ENCODE assay signal across 8 cellular contexts in genomic region chr3:45554001-45554691, GRCh38. TPM values are rescaled to one million over a fixed set of nuclear protein-coding genes. Genes with fewer than 3 reads are reported as not detected.
DNase-seq lines count a peak whose midpoint lies in the region; ATAC-seq, FAIRE-seq and TF ChIP-seq lines count a peak whose summit lies in the region.

No MANE protein-coding gene starts in this region.

- H3K4me3 ChIP-seq in liver (ENCODE audit: low read depth in 1 of 3, low read length in 3 of 3) (no peak overlapping the region), HepG2 (replicated peaks in 1 of 3; ENCODE audit: insufficient read depth in 1 of 3, low read depth in 2 of 3, low read length in 3 of 3) (no peak overlapping the region), colonic mucosa (no peak overlapping the region)

- H3K27me3 Mint-ChIP-seq in nephron (ENCODE audit: low read depth), result no peaks in the 10 kb centered on the region
- no peaks in the 10 kb centered on the region for H3K27me3 Mint-ChIP-seq in T-helper 2 cell treated with Interferon-gamma antibody and Interleukin-4, amounts not matched to agents 5 μg/mL and 100 μg/mL, for 36 hours (ENCODE audit: low read depth)

- H3K79me2 ChIP-seq in HepG2 (ENCODE audit: insufficient read depth, low read length), result no peaks in the 10 kb centered on the region

- H3K9ac ChIP-seq in liver (ENCODE audit: low read depth in 1 of 2, low read length in 2 of 2) (no peak overlapping the region), HepG2 (ENCODE audit: insufficient read depth, low read depth, low read length) (no peak overlapping the region), colonic mucosa (ENCODE audit: low read depth in 2 of 2, low read length in 2 of 2) (no peak overlapping the region)

- BruUV-seq in HepG2 (replicated peaks; lab: Mats Ljungman, UMichigan), result no TSS peak

- TF ChIP-seq POLR2A in HepG2 (IDR thresholded peaks at IDR 0.05; ENCODE audit: insufficient read depth in 1 of 2, low read depth in 2 of 2, low read length in 2 of 2), result no peak

- no peak for DNase-seq in HepG2 (ENCODE audit: low spot score)
- peak; percentile 46 for DNase-seq in colonic mucosa
- DNase-seq in T-helper 2 cell treated with Interferon-gamma antibody and Interleukin-4, amounts not matched to agents 5 μg/mL and 100 μg/mL, for 36 hours (ENCODE audit: low spot score), result no peak

- WGBS in liver, result 43% methylated on average over 4 of the region's 4 CpGs
- 76% methylated on average over 4 of the region's 4 CpGs for WGBS in HepG2 (ENCODE audit: low lambda C conversion rate)

- H3K4me2 ChIP-seq in HepG2 (ENCODE audit: low read depth, low read length), result no peak overlapping the region

- no peak overlapping the region for H2AFZ ChIP-seq in HepG2 (ENCODE audit: low read length)

- H3K9me3 ChIP-seq in liver (ENCODE audit: control insufficient read depth in 4 of 4, low read length in 3 of 4) (no peaks in the 10 kb centered on the region), HepG2 (ENCODE audit: low read length) (no peaks in the 10 kb centered on the region), colonic mucosa (no peaks in the 10 kb centered on the region)

- H3K36me3 ChIP-seq in liver (ENCODE audit: control insufficient read depth in 4 of 4, insufficient read depth in 3 of 4, low read depth in 1 of 4, low read length in 3 of 4), result no peaks in the 10 kb centered on the region
- no peaks in the 10 kb centered on the region for H3K36me3 ChIP-seq in HepG2 (replicated peaks in 1 of 2; ENCODE audit: control insufficient read depth in 1 of 2, insufficient read depth in 2 of 2, low read length in 2 of 2)
- H3K36me3 ChIP-seq in colonic mucosa, result no peaks in the 10 kb centered on the region

- TF ChIP-seq RAD21 in liver (IDR thresholded peaks at IDR 0.05) (no peak), HepG2 (CRISPR knock-in tag; IDR thresholded peaks at IDR 0.05) (no peak), Ishikawa (IDR thresholded peaks at IDR 0.05; ENCODE audit: low read depth) (no peak)

- H3K4me3 Mint-ChIP-seq in nephron, result peak overlapping the region in 2 of 3 experiments; percentile 28 to 60
- H3K4me3 Mint-ChIP-seq in T-helper 2 cell treated with Interferon-gamma antibody and Interleukin-4, amounts not matched to agents 5 μg/mL and 100 μg/mL, for 36 hours, result no peak overlapping the region

- no peak for FAIRE-seq in HepG2 (lab: Jason Lieb, UNC)

- H4K20me1 ChIP-seq in HepG2 (ENCODE audit: insufficient read depth, low read length), result no peaks in the 10 kb centered on the region

- peaks cover 2% of the 10 kb centered on the region for H3K36me3 Mint-ChIP-seq in nephron (ENCODE audit: low read depth)
- no peaks in the 10 kb centered on the region for H3K36me3 Mint-ChIP-seq in T-helper 2 cell treated with Interferon-gamma antibody and Interleukin-4, amounts not matched to agents 5 μg/mL and 100 μg/mL, for 36 hours (ENCODE audit: low read depth)

- in situ Hi-C loops in HepG2 (cut with HindIII; ENCODE audit: extremely low pct_ligation_motif_present, low pct_unique_long_range_greater_than_20kb), result no loop called here

- no peak for ATAC-seq in HepG2
- no peak for ATAC-seq in HG02852 (IDR thresholded peaks at IDR 0.05; ENCODE audit: unreplicated experiment)
- ATAC-seq in HG02938 (IDR thresholded peaks at IDR 0.05; ENCODE audit: unreplicated experiment), result no peak

- TF ChIP-seq CTCF in liver (IDR thresholded peaks at IDR 0.05; ENCODE audit: low read depth, low read length, missing input control), result no peak
- no peak for TF ChIP-seq CTCF in HepG2 (CRISPR knock-in tag; IDR thresholded peaks at IDR 0.05)
- TF ChIP-seq CTCF in colonic mucosa (IDR thresholded peaks at IDR 0.05), result no peak
- TF ChIP-seq CTCF in nephron (IDR thresholded peaks at IDR 0.05; ENCODE audit: unreplicated experiment in 3 of 3), result no peak

- intact Hi-C loops in HepG2 (cut with micrococcal nuclease; ENCODE audit: unreplicated experiment) (no loop called here), colonic mucosa (cut with DNase I) (no loop called here)

- TF ChIP-seq EP300 in HepG2 (IDR thresholded peaks at IDR 0.05; ENCODE audit: low read depth in 2 of 2, low read length in 2 of 2) (no peak), HepG2 (CRISPR knock-in tag; IDR thresholded peaks at IDR 0.05; ENCODE audit: borderline replicate concordance) (no peak), Ishikawa (IDR thresholded peaks at IDR 0.05; ENCODE audit: borderline replicate concordance) (no peak)

- no peaks in the 10 kb centered on the region for H3K27me3 ChIP-seq in liver (ENCODE audit: control insufficient read depth in 4 of 4, insufficient read depth in 4 of 4, low read length in 3 of 4)
- H3K27me3 ChIP-seq in HepG2 (ENCODE audit: control insufficient read depth in 1 of 2, insufficient read depth in 2 of 2, low read length in 2 of 2), result no peaks in the 10 kb centered on the region
- no peaks in the 10 kb centered on the region for H3K27me3 ChIP-seq in colonic mucosa

- no peaks in the 10 kb centered on the region for H3K9me3 Mint-ChIP-seq in nephron
- H3K9me3 Mint-ChIP-seq in T-helper 2 cell treated with Interferon-gamma antibody and Interleukin-4, amounts not matched to agents 5 μg/mL and 100 μg/mL, for 36 hours, result no peaks in the 10 kb centered on the region

- peaks cover 63% of the 10 kb centered on the region for H3K4me1 Mint-ChIP-seq in nephron
- no peaks in the 10 kb centered on the region for H3K4me1 Mint-ChIP-seq in T-helper 2 cell treated with Interferon-gamma antibody and Interleukin-4, amounts not matched to agents 5 μg/mL and 100 μg/mL, for 36 hours (ENCODE audit: low read depth)

- CTCF ChIA-PET in HepG2 (lab: Yijun Ruan, JAX; ENCODE audit: low intra/inter-chr PET ratio, low total read pairs), result no interaction called here

- H3K27ac ChIP-seq in liver (ENCODE audit: low read depth in 1 of 2, low read length in 2 of 2), result no peak overlapping the region
- no peak overlapping the region for H3K27ac ChIP-seq in HepG2 (ENCODE audit: extremely low read length, insufficient read depth, low read length)
- no peak overlapping the region for H3K27ac ChIP-seq in colonic mucosa

- H3K4me1 ChIP-seq in liver (ENCODE audit: control insufficient read depth in 4 of 4, insufficient read depth in 4 of 4, low read length in 3 of 4), result peaks cover 6 to 27% (median 18%) of the 10 kb centered on the region in 4 donors
- H3K4me1 ChIP-seq in HepG2 (ENCODE audit: insufficient read depth, low read length), result no peaks in the 10 kb centered on the region; the same call in 1 of the 2 replicates
- no peaks in the 10 kb centered on the region for H3K4me1 ChIP-seq in colonic mucosa

- H3K27ac Mint-ChIP-seq in nephron, result peak overlapping the region; percentile 79 to 95 (median 90)
- no peak overlapping the region for H3K27ac Mint-ChIP-seq in T-helper 2 cell treated with Interferon-gamma antibody and Interleukin-4, amounts not matched to agents 5 μg/mL and 100 μg/mL, for 36 hours

- POLR2A ChIA-PET in HepG2 (lab: Yijun Ruan, JAX), result no interaction called here

TF ChIP-seq in HepG2, 621 proteins besides CTCF, POLR2A, EP300 and RAD21 (continues in another document):
- TF ChIP-seq ZNF326 (CRISPR knock-in tag; IDR thresholded peaks at IDR 0.05; ENCODE audit: borderline replicate concordance) (no peak), ZNF597 (CRISPR knock-in tag; IDR thresholded peaks at IDR 0.05) (no peak)

TF ChIP-seq in Ishikawa, 13 proteins besides CTCF, POLR2A, EP300 and RAD21:
- TF ChIP-seq CREB1 (IDR thresholded peaks at IDR 0.05; ENCODE audit: low read depth) (no peak), TEAD4 (IDR thresholded peaks at IDR 0.05) (peak; percentile 41; the same call in 1 of the 2 replicates)

RNA-seq across cellular contexts. Expression of gene LIMD1, which starts 40.4 kb away (rescaled TPM):
- total RNA-seq in liver (10 to 100 TPM; 16.2 to 23.3 TPM), HepG2 (2016; rRNA removed; fragmentation: Illumina TruSeq; extraction: Trizol) (11.1 and 13.0 TPM in 2 replicates), colonic mucosa (10 to 100 TPM; 38.4 to 51.0 TPM)
- polyA plus RNA-seq in liver (1 to 10 TPM; 7.8 to 8.1 TPM), HepG2 (2011; rRNA removed) (16.4 and 18.7 TPM in 2 replicates)
- 1.4 and 1.5 TPM in 2 replicates for total RNA-seq in HepG2 (2016; cell fraction: cytosol; rRNA removed; fragmentation: Illumina TruSeq; extraction: Trizol; ENCODE audit: low read depth)
- 9.8 and 12.1 TPM in 2 replicates for total RNA-seq in HepG2 (2016; cell fraction: insoluble cytoplasmic fraction; rRNA removed; fragmentation: Illumina TruSeq; extraction: Trizol)
- total RNA-seq in HepG2 (2016; cell fraction: membrane; rRNA removed; fragmentation: Illumina TruSeq; extraction: Trizol), result 5.3 and 6.4 TPM in 2 replicates
- 11.9 and 15.6 TPM in 2 replicates for total RNA-seq in HepG2 (2016; cell fraction: nucleus; rRNA removed; fragmentation: Illumina TruSeq; extraction: Trizol)
- polyA plus RNA-seq in HepG2 (2011; cell fraction: cytosol; rRNA removed), result 7.1 and 7.2 TPM in 2 replicates
- 42.2 and 53.6 TPM in 2 replicates for polyA plus RNA-seq in HepG2 (2011; cell fraction: nucleus; rRNA removed)
- polyA plus RNA-seq in HepG2 (2012), result 4.4 and 6.9 TPM in 2 replicates
- 0.43 and 0.62 TPM in 2 replicates for polyA plus RNA-seq in HepG2 (2016; cell fraction: cytosol; fragmentation: Illumina TruSeq; extraction: Trizol; ENCODE audit: low read depth)
- polyA plus RNA-seq in HepG2 (2016; cell fraction: insoluble cytoplasmic fraction; fragmentation: Illumina TruSeq; extraction: Trizol; ENCODE audit: low read depth), result 5.8 and 6.2 TPM in 2 replicates
- 1.7 TPM in 2 replicates for polyA plus RNA-seq in HepG2 (2016; cell fraction: membrane; fragmentation: Illumina TruSeq; extraction: Trizol; ENCODE audit: low read depth)
- 17.4 and 18.9 TPM in 2 replicates for polyA plus RNA-seq in HepG2 (2016; cell fraction: nucleus; fragmentation: Illumina TruSeq; extraction: Trizol; ENCODE audit: insufficient read depth, low read depth)
- 55.2 and 75.7 TPM in 2 replicates for polyA minus RNA-seq in HepG2 (2011; rRNA and poly(A)+ RNA removed; ENCODE audit: low replicate concordance)
- 11.3 and 16.1 TPM in 2 replicates for polyA minus RNA-seq in HepG2 (2011; cell fraction: cytosol; rRNA and poly(A)+ RNA removed)
- polyA minus RNA-seq in HepG2 (2011; cell fraction: nucleus; rRNA and poly(A)+ RNA removed), result 27.0 and 32.6 TPM in 2 replicates
